ENCODE assay signal across 9 cellular contexts in the genomic region with DNA sequence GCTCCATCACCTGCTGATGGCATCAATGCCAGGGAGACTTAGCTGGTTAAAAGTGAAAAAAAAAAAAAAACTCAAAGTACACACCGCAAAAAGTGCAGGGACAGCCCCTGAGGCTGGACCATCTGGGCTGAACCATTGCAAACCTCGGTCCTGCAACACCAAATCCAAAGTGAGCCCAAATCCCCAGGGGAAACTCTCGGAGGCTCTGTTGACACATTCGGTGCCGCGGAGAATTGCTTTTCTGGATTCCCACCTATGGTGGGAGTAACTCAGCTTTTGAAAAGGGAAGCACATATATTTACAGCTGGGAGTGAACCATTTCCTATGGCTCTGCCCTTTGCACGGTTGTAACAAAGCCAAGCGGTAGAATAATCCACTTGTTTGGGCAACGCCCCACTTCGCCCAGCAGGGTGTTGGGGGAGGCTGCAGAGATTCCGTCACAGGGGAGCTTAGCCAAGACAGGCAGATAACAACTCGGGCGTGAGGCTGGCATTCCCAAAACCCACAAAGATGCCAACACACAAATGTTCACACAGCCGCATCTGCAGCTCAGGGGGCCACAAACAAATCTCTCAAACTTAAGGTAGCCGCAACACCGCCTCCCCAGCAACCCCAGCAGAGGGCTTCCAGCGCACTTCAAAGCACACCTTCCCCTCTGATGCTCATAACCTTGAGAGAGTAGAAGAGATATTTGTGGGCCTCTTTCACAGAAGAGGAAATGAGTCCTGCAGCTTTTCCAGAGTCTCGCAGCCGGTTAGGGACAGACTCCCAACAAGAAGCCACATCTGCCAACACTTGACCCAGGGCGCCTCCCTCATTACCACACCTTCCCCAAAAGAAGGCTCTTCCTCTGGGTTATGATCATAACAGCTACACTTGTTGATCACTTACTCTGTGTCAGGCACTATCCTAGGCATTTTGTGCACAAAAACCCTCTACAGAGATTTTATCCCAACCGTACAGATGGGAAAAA. TPM values are rescaled to one million over a fixed set of nuclear protein-coding genes. Genes with fewer than 3 reads are reported as not detected.
DNase-seq lines count a peak whose midpoint lies in the region; ATAC-seq and TF ChIP-seq lines count a peak whose summit lies in the region.
"Had no signal": no experiment of that assay in that cellular context is flagged by ENCODE, and none has a peak within 500 bp of the region (broad histone marks: within the 10 kb centered on the region; RNA-seq: fewer than 3 reads in every experiment).

No MANE protein-coding gene starts in this region.

- peaks cover 80% of the 10 kb centered on the region for H3K36me3 Mint-ChIP-seq in activated CD4-positive, alpha-beta memory T cell treated with anti-CD3 and anti-CD28 coated beads for 36 hours

- H3K27ac Mint-ChIP-seq in activated CD4-positive, alpha-beta memory T cell treated with anti-CD3 and anti-CD28 coated beads for 36 hours: peak overlapping the region; percentile 47

- peak; percentile 28 for TF ChIP-seq CTCF in GM12864 (IDR thresholded peaks at IDR 0.05; ENCODE audit: low read depth, low read length, missing control alignments)

- intact Hi-C loops in activated CD4-positive, alpha-beta memory T cell treated with anti-CD3 and anti-CD28 coated beads for 36 hours (cut with micrococcal nuclease): no loop called here

- H3K4me3 Mint-ChIP-seq in activated CD4-positive, alpha-beta memory T cell treated with anti-CD3 and anti-CD28 coated beads for 36 hours: peak overlapping the region; percentile 21

- POLR2A ChIA-PET in activated CD4-positive, alpha-beta memory T cell treated with anti-CD3 and anti-CD28 coated beads for 36 hours (lab: Charles Lee): interaction anchor here (1.7 to 2.4 kb wide), 2 partner anchors 22 to 44 kb away, joined by 8 to 21 read pairs; no protein-coding TSS in a partner anchor

- CTCF ChIA-PET in activated CD4-positive, alpha-beta memory T cell treated with anti-CD3 and anti-CD28 coated beads for 36 hours (lab: Charles Lee): interaction anchor here (0.8 to 3.3 kb wide), 5 partner anchors 20 to 72 kb away, joined by 3 to 35 read pairs (median 4); no protein-coding TSS in a partner anchor

- no peaks in the 10 kb centered on the region for H3K9me3 Mint-ChIP-seq in activated CD4-positive, alpha-beta memory T cell treated with anti-CD3 and anti-CD28 coated beads for 36 hours

- H3K27me3 Mint-ChIP-seq in activated CD4-positive, alpha-beta memory T cell treated with anti-CD3 and anti-CD28 coated beads for 36 hours: no peaks in the 10 kb centered on the region

- peaks cover 80% of the 10 kb centered on the region for H3K4me1 Mint-ChIP-seq in activated CD4-positive, alpha-beta memory T cell treated with anti-CD3 and anti-CD28 coated beads for 36 hours (ENCODE audit: low read depth)

- H3K4me3 ChIP-seq in GM12864 (ENCODE audit: low read depth, low read length): no peak overlapping the region; the same call in 1 of the 2 replicates

- ATAC-seq in HG02759 (IDR thresholded peaks at IDR 0.05; ENCODE audit: unreplicated experiment) (peak; percentile 16), GM18519 (IDR thresholded peaks at IDR 0.05; ENCODE audit: low FRiP score, unreplicated experiment) (no peak)

- no peak for DNase-seq in GM12864 (ENCODE audit: low read depth)
- no peak for DNase-seq in activated CD4-positive, alpha-beta memory T cell treated with anti-CD3 and anti-CD28 coated beads for 36 hours
- DNase-seq in myocyte (ENCODE audit: low read depth): peak; percentile 56
- no peak for DNase-seq in T-helper 2 cell
- DNase-seq in stimulated activated CD4-positive, alpha-beta T cell treated with anti-CD3 and anti-CD28 coated beads, Interleukin-4, amount 100 ng/mL, for 1 hour: no peak
- no peak for DNase-seq in AML-193 (lab: John Stamatoyannopoulos, UW)
- DNase-seq: cerebellar nuclear complex had no signal

RNA-seq across cellular contexts. Expression of gene ZC3H12D, which starts 11.4 kb away (rescaled TPM):
- total RNA-seq in activated CD4-positive, alpha-beta memory T cell treated with anti-CD3 and anti-CD28 coated beads for 36 hours: 100 to 1,000 TPM; 124 to 129 TPM
- total RNA-seq in myocyte: 0.05 TPM in 1 of 2 replicates, not detected in the other
- 0.09 TPM for polyA plus RNA-seq in myocyte (2012)

Comparison
In these comparisons a context has a peak if more than half of its experiments do, and no peak if none do; other contexts are left out.
1. RNA of gene ZC3H12D, which starts 11.4 kb away (total RNA-seq): 124 to 129 TPM in activated CD4-positive, alpha-beta memory T cell treated with anti-CD3 and anti-CD28 coated beads for 36 hours; 0.05 TPM in myocyte; every median in the first group is over 100 times any median in the second.